Comparison of ENCODE assay signal across 11 cellular contexts in genomic region chr15:74642724-74643367, GRCh38. TPM values are rescaled to one million over a fixed set of nuclear protein-coding genes. Genes with fewer than 3 reads are reported as not detected.
DNase-seq lines count a peak whose midpoint lies in the region; ATAC-seq lines count a peak whose summit lies in the region.
"Had no signal": no experiment of that assay in that cellular context is flagged by ENCODE, and none has a peak within 500 bp of the region (broad histone marks: within the 10 kb centered on the region; RNA-seq: fewer than 3 reads in every experiment).

No MANE protein-coding gene starts in this region.

- H3K27ac ChIP-seq in iPS-18a (ENCODE audit: low read length), result peak overlapping the region; percentile 80

- peak overlapping the region; percentile 64 for H3K9ac ChIP-seq in iPS-18a (ENCODE audit: low read length)

- H3K27me3 ChIP-seq in iPS-18a (ENCODE audit: control insufficient read depth, insufficient read depth, low read length), result no peaks in the 10 kb centered on the region

- H3K36me3 Mint-ChIP-seq in activated T-helper 17 cell treated with anti-CD3 and anti-CD28 coated beads, Interleukin-2, amount 50 U/mL, for 72 hours (ENCODE audit: low read depth), result peaks cover 57% of the 10 kb centered on the region
- H3K36me3 Mint-ChIP-seq in stimulated activated effector memory CD8-positive, alpha-beta T cell treated with anti-CD3 and anti-CD28 coated beads, Interleukin-12 subunit alpha, Interleukin-12 subunit beta, amount 100 ng/mL, for 72 hours, result peaks cover 24% of the 10 kb centered on the region

- H3K27me3 Mint-ChIP-seq in activated T-helper 17 cell treated with anti-CD3 and anti-CD28 coated beads, Interleukin-2, amount 50 U/mL, for 72 hours, result no peaks in the 10 kb centered on the region

- peaks cover 8% of the 10 kb centered on the region for H3K36me3 ChIP-seq in iPS-18a (ENCODE audit: control insufficient read depth, low read depth, low read length)

- peaks cover 6% of the 10 kb centered on the region for H3K4me1 Mint-ChIP-seq in activated T-helper 17 cell treated with anti-CD3 and anti-CD28 coated beads, Interleukin-2, amount 50 U/mL, for 72 hours
- H3K4me1 Mint-ChIP-seq in stimulated activated effector memory CD8-positive, alpha-beta T cell treated with anti-CD3 and anti-CD28 coated beads, Interleukin-12 subunit alpha, Interleukin-12 subunit beta, amount 100 ng/mL, for 72 hours, result peaks cover 4% of the 10 kb centered on the region

- peak overlapping the region; percentile 20 for H3K27ac Mint-ChIP-seq in activated T-helper 17 cell treated with anti-CD3 and anti-CD28 coated beads, Interleukin-2, amount 50 U/mL, for 72 hours
- H3K27ac Mint-ChIP-seq in stimulated activated effector memory CD8-positive, alpha-beta T cell treated with anti-CD3 and anti-CD28 coated beads, Interleukin-12 subunit alpha, Interleukin-12 subunit beta, amount 100 ng/mL, for 72 hours, result peak overlapping the region; percentile 38

- H3K9me3 ChIP-seq in iPS-18a (ENCODE audit: control insufficient read depth, low read depth, low read length), result no peaks in the 10 kb centered on the region

- ATAC-seq in activated T-helper 17 cell treated with anti-CD3 and anti-CD28 coated beads, Interleukin-2, amount 50 U/mL, for 72 hours (replicated peaks), result no peak
- no peak for ATAC-seq in stimulated activated effector memory CD8-positive, alpha-beta T cell treated with anti-CD3 and anti-CD28 coated beads, Interleukin-12 subunit alpha, Interleukin-12 subunit beta, amount 100 ng/mL, for 72 hours
- no peak for ATAC-seq in GM18517 (IDR thresholded peaks at IDR 0.05; ENCODE audit: unreplicated experiment)
- ATAC-seq in HG02763 (IDR thresholded peaks at IDR 0.05; ENCODE audit: unreplicated experiment), result no peak
- ATAC-seq: GM12878 had no signal

- peak; percentile 25 for DNase-seq in DMS 273 (lab: John Stamatoyannopoulos, UW; ENCODE audit: unreplicated experiment)
- DNase-seq in DMS 273 treated with DMSO at 0.1 percent for 48 hours (lab: John Stamatoyannopoulos, UW), result no peak
- no peak for DNase-seq in stimulated activated effector memory CD8-positive, alpha-beta T cell treated with anti-CD3 and anti-CD28 coated beads, Interleukin-12 subunit alpha, Interleukin-12 subunit beta, amount 100 ng/mL, for 72 hours (ENCODE audit: low spot score in 2 of 2)
- DNase-seq in H4 (ENCODE audit: low spot score), result no peak
- DNase-seq: 8988T, cerebellar nuclear complex had no signal

- no peak overlapping the region for H3K4me3 Mint-ChIP-seq in activated T-helper 17 cell treated with anti-CD3 and anti-CD28 coated beads, Interleukin-2, amount 50 U/mL, for 72 hours
- H3K4me3 Mint-ChIP-seq in stimulated activated effector memory CD8-positive, alpha-beta T cell treated with anti-CD3 and anti-CD28 coated beads, Interleukin-12 subunit alpha, Interleukin-12 subunit beta, amount 100 ng/mL, for 72 hours, result no peak overlapping the region

- H3K4me3 ChIP-seq in iPS-18a (ENCODE audit: low read length), result peak overlapping the region; percentile 43
- H3K4me3 ChIP-seq: GM12878 had no signal

- no peaks in the 10 kb centered on the region for H3K9me3 Mint-ChIP-seq in activated T-helper 17 cell treated with anti-CD3 and anti-CD28 coated beads, Interleukin-2, amount 50 U/mL, for 72 hours
- no peaks in the 10 kb centered on the region for H3K9me3 Mint-ChIP-seq in stimulated activated effector memory CD8-positive, alpha-beta T cell treated with anti-CD3 and anti-CD28 coated beads, Interleukin-12 subunit alpha, Interleukin-12 subunit beta, amount 100 ng/mL, for 72 hours

- H3K4me1 ChIP-seq in iPS-18a (ENCODE audit: control insufficient read depth, low read depth, low read length), result peaks cover 17% of the 10 kb centered on the region

RNA-seq across cellular contexts. Expression of gene CLK3, which starts 27.2 kb away (rescaled TPM):
- 100 to 1,000 TPM; 117 to 179 TPM for total RNA-seq in activated T-helper 17 cell treated with anti-CD3 and anti-CD28 coated beads, Interleukin-2, amount 50 U/mL, for 72 hours
- total RNA-seq in H4 (2014; rRNA removed; shearing (Covaris generic)), result 46.1 and 54.9 TPM in 2 replicates

RNA-seq across cellular contexts. Expression of gene EDC3, which starts 53.0 kb away (rescaled TPM):
- total RNA-seq in activated T-helper 17 cell treated with anti-CD3 and anti-CD28 coated beads, Interleukin-2, amount 50 U/mL, for 72 hours, result 10 to 100 TPM; 47.9 to 56.0 TPM
- total RNA-seq in H4 (2014; rRNA removed; shearing (Covaris generic)), result 6.1 and 6.2 TPM in 2 replicates
